Comparison of ENCODE assay signal across 8 cellular contexts in the genomic region with DNA sequence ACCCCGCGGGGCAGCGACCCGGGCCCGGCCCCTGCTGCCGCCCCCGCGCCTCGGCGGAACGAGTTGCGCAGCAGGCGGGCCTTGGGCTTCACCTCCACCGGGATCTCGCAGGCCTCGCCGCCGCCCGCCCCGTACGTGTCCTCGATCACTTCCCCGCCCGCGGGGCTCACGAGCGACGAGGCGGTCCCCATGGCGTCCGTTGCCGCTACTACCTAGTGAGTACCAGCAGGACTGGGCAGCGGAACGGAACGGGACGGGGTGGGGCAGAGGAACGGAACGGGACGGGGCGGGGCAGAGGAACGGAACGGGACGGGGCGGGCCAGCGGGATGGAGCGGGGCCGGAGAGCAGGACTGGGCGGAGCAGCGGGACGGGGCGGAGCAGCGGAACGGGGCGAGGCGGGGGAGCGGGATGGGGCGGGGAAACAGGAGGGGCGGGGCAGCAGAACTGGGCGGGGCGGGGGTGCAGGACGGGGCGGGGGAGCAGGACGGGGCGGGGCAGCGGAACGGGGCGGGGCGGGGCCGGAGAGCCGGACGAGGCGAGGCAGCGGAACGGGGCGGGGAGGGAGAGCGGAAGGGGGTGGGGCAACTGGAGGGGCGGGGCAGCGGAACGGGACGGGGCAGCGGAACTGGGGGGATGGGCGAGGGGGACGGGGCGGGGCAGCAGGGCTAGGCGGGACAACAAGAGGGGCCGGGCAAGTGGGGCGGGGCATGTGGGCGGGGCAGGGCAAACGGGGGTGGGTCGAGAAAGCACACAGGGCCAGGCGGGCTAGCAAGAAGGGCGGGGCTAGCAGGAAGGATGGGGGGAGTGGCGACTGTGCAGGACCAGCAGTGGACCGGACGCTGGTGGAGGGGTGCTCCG. TPM values are rescaled to one million over a fixed set of nuclear protein-coding genes. Genes with fewer than 3 reads are reported as not detected.
A peak's percentile ranks its signal among the peaks of the same experiment; 100 is the strongest.
DNase-seq lines count a peak whose midpoint lies in the region; TF ChIP-seq lines count a peak whose summit lies in the region.

A gene with protein sequence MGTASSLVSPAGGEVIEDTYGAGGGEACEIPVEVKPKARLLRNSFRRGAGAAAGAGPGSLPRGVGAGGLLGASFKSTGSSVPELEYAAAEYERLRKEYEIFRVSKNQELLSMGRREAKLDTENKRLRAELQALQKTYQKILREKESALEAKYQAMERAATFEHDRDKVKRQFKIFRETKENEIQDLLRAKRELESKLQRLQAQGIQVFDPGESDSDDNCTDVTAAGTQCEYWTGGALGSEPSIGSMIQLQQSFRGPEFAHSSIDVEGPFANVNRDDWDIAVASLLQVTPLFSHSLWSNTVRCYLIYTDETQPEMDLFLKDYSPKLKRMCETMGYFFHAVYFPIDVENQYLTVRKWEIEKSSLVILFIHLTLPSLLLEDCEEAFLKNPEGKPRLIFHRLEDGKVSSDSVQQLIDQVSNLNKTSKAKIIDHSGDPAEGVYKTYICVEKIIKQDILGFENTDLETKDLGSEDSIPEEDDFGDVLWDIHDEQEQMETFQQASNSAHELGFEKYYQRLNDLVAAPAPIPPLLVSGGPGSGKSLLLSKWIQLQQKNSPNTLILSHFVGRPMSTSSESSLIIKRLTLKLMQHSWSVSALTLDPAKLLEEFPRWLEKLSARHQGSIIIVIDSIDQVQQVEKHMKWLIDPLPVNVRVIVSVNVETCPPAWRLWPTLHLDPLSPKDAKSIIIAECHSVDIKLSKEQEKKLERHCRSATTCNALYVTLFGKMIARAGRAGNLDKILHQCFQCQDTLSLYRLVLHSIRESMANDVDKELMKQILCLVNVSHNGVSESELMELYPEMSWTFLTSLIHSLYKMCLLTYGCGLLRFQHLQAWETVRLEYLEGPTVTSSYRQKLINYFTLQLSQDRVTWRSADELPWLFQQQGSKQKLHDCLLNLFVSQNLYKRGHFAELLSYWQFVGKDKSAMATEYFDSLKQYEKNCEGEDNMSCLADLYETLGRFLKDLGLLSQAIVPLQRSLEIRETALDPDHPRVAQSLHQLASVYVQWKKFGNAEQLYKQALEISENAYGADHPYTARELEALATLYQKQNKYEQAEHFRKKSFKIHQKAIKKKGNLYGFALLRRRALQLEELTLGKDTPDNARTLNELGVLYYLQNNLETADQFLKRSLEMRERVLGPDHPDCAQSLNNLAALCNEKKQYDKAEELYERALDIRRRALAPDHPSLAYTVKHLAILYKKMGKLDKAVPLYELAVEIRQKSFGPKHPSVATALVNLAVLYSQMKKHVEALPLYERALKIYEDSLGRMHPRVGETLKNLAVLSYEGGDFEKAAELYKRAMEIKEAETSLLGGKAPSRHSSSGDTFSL (N-terminal part only) (minus strand): TSS at position 245 of the 859 bp plus-strand sequence. CDS start 54 bp downstream, at position 191.

- no peaks in the 10 kb centered on the region for H3K9me3 ChIP-seq in ES-I3 (ENCODE audit: control insufficient read depth, insufficient read depth, low read length)
- no peaks in the 10 kb centered on the region for H3K9me3 ChIP-seq in HAP-1
- H3K9me3 ChIP-seq in MM.1S (replicated peaks; ENCODE audit: insufficient read depth, low read length): no peaks in the 10 kb centered on the region
- no peaks in the 10 kb centered on the region for H3K9me3 ChIP-seq in neural progenitor cell (ENCODE audit: low read depth)
- no peaks in the 10 kb centered on the region for H3K9me3 ChIP-seq in subcutaneous abdominal adipose tissue (ENCODE audit: control insufficient read depth in 5 of 5, low read length in 5 of 5)

- peaks cover 7% of the 10 kb centered on the region for H3K36me3 Mint-ChIP-seq in neural progenitor cell

- H3K27me3 Mint-ChIP-seq in neural progenitor cell (ENCODE audit: insufficient read depth, low read depth): peaks cover 5% of the 10 kb centered on the region

- no peaks in the 10 kb centered on the region for H3K27me3 ChIP-seq in HAP-1 (ENCODE audit: low read depth)
- H3K27me3 ChIP-seq in MM.1S (replicated peaks; ENCODE audit: insufficient read depth, low read length): no peaks in the 10 kb centered on the region
- no peaks in the 10 kb centered on the region for H3K27me3 ChIP-seq in neural progenitor cell
- H3K27me3 ChIP-seq in subcutaneous abdominal adipose tissue (ENCODE audit: control insufficient read depth in 5 of 5, insufficient read depth in 4 of 5, low read length in 5 of 5): no peaks in the 10 kb centered on the region

- peak within 1 kb of the TSS; percentile 88 for H3K4me2 ChIP-seq in MM.1S (ENCODE audit: low read depth, low read length)
- H3K4me2 ChIP-seq in neural progenitor cell: peak within 1 kb of the TSS; percentile 90

- no peaks in the 10 kb centered on the region for H3K9me3 Mint-ChIP-seq in neural progenitor cell

- H3F3A ChIP-seq in MM.1S (ENCODE audit: insufficient read depth, low read length) (no peaks in the 10 kb centered on the region), neural progenitor cell (ENCODE audit: low read depth) (peaks cover 23% of the 10 kb centered on the region)

- H3K27ac ChIP-seq in MM.1S (ENCODE audit: low read length): no peak within 1 kb of the TSS
- H3K27ac ChIP-seq in neural progenitor cell: peak within 1 kb of the TSS; percentile 82
- peak within 1 kb of the TSS; percentile 82 for H3K27ac ChIP-seq in subcutaneous abdominal adipose tissue (ENCODE audit: low read depth, low read length)

- peak within 1 kb of the TSS; percentile 72 for H3K4me3 ChIP-seq in HAP-1
- H3K4me3 ChIP-seq in MM.1S (ENCODE audit: low read length): peak within 1 kb of the TSS; percentile 91
- H3K4me3 ChIP-seq in fibroblast of villous mesenchyme (ENCODE audit: low read depth, low read length): peak within 1 kb of the TSS; percentile 78
- H3K4me3 ChIP-seq in neural progenitor cell: peak within 1 kb of the TSS; percentile 92
- peak within 1 kb of the TSS; percentile 82 to 93 (median 85) for H3K4me3 ChIP-seq in subcutaneous abdominal adipose tissue (ENCODE audit: low read depth in 1 of 5, low read length in 5 of 5)

- peak within 1 kb of the TSS; percentile 96 for H3K4me3 Mint-ChIP-seq in neural progenitor cell

- H3K27ac Mint-ChIP-seq in neural progenitor cell: peak within 1 kb of the TSS; percentile 98

- in situ Hi-C loops in HAP-1 (cut with MboI; ENCODE audit: low sequenced_read_pairs): loop anchor here (25.0 kb wide), 1 partner anchor 865 kb away; no protein-coding TSS in a partner anchor

- H4K20me1 ChIP-seq in MM.1S (ENCODE audit: insufficient read depth, low read length) (no peaks in the 10 kb centered on the region), neural progenitor cell (ENCODE audit: low read depth) (peaks cover 18% of the 10 kb centered on the region)

- DNase-seq in HAP-1 (ENCODE audit: low spot score in 2 of 2) (peak; percentile 90 to 99), MM.1S (peak; percentile 89), SIG-M5 treated with dmso at 0.1 percent for 504 hours (lab: John Stamatoyannopoulos, UW; ENCODE audit: unreplicated experiment) (peak; percentile 93), activated gamma-delta T cell treated with Interleukin-2 at 50 U/mL for 16 hours (peak; percentile 98), fibroblast of villous mesenchyme (ENCODE audit: low read depth) (peak; percentile 98), neural progenitor cell (ENCODE audit: low spot score) (peak; percentile 97)

- H3K9ac ChIP-seq in ES-I3 (ENCODE audit: low read depth, low read length): peak within 1 kb of the TSS; percentile 93
- H3K9ac ChIP-seq in MM.1S (ENCODE audit: low read length): peak within 1 kb of the TSS; percentile 58
- peak within 1 kb of the TSS; percentile 7 for H3K9ac ChIP-seq in neural progenitor cell
- H3K9ac ChIP-seq in subcutaneous abdominal adipose tissue (ENCODE audit: low read length in 5 of 5): peak within 1 kb of the TSS; percentile 77 to 90 (median 84)

- TF ChIP-seq CTCF in MM.1S (IDR thresholded peaks at IDR 0.05; ENCODE audit: low read length) (no peak), fibroblast of villous mesenchyme (IDR thresholded peaks at IDR 0.05; ENCODE audit: insufficient read depth, low read depth, low read length) (no peak), neural progenitor cell (IDR thresholded peaks at IDR 0.05) (no peak)

- H3K9me2 ChIP-seq in MM.1S (replicated peaks; ENCODE audit: insufficient read depth, low read length): no peaks in the 10 kb centered on the region

- H3K79me2 ChIP-seq in MM.1S (ENCODE audit: low read length) (peaks cover 14% of the 10 kb centered on the region), neural progenitor cell (ENCODE audit: low read depth) (peaks cover 21% of the 10 kb centered on the region)

- H3K4me1 ChIP-seq in ES-I3 (ENCODE audit: insufficient read depth, low read length) (peaks cover 8% of the 10 kb centered on the region; the same call in 1 of the 2 replicates), HAP-1 (peaks cover 15% of the 10 kb centered on the region), MM.1S (ENCODE audit: low read length) (peaks cover 3% of the 10 kb centered on the region; the same call in 1 of the 2 replicates), neural progenitor cell (peaks cover 20% of the 10 kb centered on the region), subcutaneous abdominal adipose tissue (ENCODE audit: control insufficient read depth in 5 of 5, insufficient read depth in 5 of 5, low read length in 5 of 5) (peaks cover 0 to 31% (median 28%) of the 10 kb centered on the region in 5 donors)

- H2AFZ ChIP-seq in MM.1S (ENCODE audit: low read length) (peak within 1 kb of the TSS; percentile 100), neural progenitor cell (replicated peaks) (peak within 1 kb of the TSS; percentile 94)

- peaks cover 3% of the 10 kb centered on the region; the same call in 1 of the 2 replicates for H3K36me3 ChIP-seq in ES-I3 (ENCODE audit: insufficient read depth, low read length)
- H3K36me3 ChIP-seq in HAP-1 (replicated peaks): peaks cover 11% of the 10 kb centered on the region
- H3K36me3 ChIP-seq in MM.1S (replicated peaks; ENCODE audit: insufficient read depth, low read length): no peaks in the 10 kb centered on the region
- peaks cover 3% of the 10 kb centered on the region for H3K36me3 ChIP-seq in neural progenitor cell
- peaks cover 5 to 11% (median 7%) of the 10 kb centered on the region in 5 donors for H3K36me3 ChIP-seq in subcutaneous abdominal adipose tissue (ENCODE audit: control insufficient read depth in 5 of 5, insufficient read depth in 5 of 5, low read length in 5 of 5)

- H3K4me1 Mint-ChIP-seq in neural progenitor cell: peaks cover 22% of the 10 kb centered on the region

RNA-seq across cellular contexts. Expression of the gene that starts here (rescaled TPM):
- total RNA-seq in fibroblast of villous mesenchyme (36.3 and 37.0 TPM in 2 replicates), neural progenitor cell (ENCODE audit: low replicate concordance) (34.7 and 73.1 TPM in 2 replicates)

Comparison
In these comparisons a context has a peak if more than half of its experiments do, and no peak if none do; other contexts are left out.
1. H3K9ac ChIP-seq: peak in every context shown above with its lines; median percentile 93 in ES-I3; 84 in subcutaneous abdominal adipose tissue; 58 in MM.1S; 7 in neural progenitor cell.